ENCODE assay signal across 8 cellular contexts in the genomic region with DNA sequence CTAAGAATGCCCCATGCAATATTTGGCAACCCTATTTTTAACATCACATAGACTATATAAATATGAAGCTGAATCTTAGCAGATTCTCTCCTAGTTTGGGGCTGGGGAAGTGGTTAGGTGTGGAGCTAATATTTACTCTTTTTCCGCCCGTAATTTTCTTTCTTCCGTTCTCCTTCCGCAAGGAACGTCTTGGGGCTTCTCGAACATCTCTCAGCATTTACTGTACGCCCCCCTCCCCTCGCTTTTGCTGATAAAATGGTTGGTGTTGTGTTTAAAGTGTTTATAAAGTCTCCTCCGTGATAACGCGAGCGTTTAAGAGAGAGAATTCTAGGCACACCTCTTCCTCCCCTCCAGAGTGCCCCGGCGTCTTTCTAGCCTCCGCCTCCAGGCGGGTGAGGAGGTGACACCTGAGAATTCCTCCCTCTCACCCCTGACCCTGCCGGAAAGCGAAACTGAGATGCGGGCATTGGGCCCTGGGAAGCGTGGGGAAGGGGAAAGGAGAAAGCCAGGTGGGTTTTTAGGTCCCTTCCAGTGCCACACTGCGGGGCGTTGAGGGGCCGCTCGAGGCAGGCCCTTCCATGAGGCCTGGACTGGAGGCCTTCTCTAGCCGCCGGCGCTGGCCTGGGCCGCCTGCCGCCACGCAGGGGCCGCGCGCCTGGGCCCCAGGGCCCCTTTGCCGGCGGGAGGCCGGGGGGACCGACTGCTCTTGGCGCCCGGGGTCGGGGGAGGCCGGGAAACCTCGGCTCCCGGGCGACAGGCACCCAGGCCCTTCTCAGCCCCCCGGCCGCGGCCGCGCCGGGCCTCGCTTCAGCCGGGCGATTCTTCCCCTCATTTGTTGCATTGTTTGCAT.
A peak's percentile ranks its signal among the peaks of the same experiment; 100 is the strongest.
DNase-seq lines count a peak whose midpoint lies in the region; ATAC-seq, FAIRE-seq and TF ChIP-seq lines count a peak whose summit lies in the region.
"Not testable (repeated sequence)": the region's sequence is repeated elsewhere in the genome, so short reads cannot be mapped to it uniquely, and the experiment has no call there.

No MANE protein-coding gene starts in this region.

- not testable (repeated sequence) for FAIRE-seq in bronchial epithelial cell (lab: Jason Lieb, UNC)

- peaks cover 17% of the 10 kb centered on the region for H3K36me3 Mint-ChIP-seq in activated CD4-positive, alpha-beta T cell treated with anti-CD3 and anti-CD28 coated beads, Interleukin-2, amount 10 ng/mL, durations not matched to agents 24 days and 14 days (ENCODE audit: low read depth)

- H3K27me3 Mint-ChIP-seq in activated CD4-positive, alpha-beta T cell treated with anti-CD3 and anti-CD28 coated beads, Interleukin-2, amount 10 ng/mL, durations not matched to agents 24 days and 14 days = not testable (repeated sequence)

- not testable (repeated sequence) for H3K36me3 ChIP-seq in bronchial epithelial cell (ENCODE audit: control insufficient read depth, insufficient read depth, low read length)

- ATAC-seq in GM19452 (IDR thresholded peaks at IDR 0.05; ENCODE audit: unreplicated experiment) = peak; percentile 85
- ATAC-seq in HG03095 (IDR thresholded peaks at IDR 0.05; ENCODE audit: unreplicated experiment) = peak; percentile 86
- ATAC-seq in left lobe of liver = peak; percentile 97

- H3K4me3 ChIP-seq in bronchial epithelial cell (ENCODE audit: low read depth, low read length) = peak overlapping the region; percentile 53

- H3K9me3 Mint-ChIP-seq in activated CD4-positive, alpha-beta T cell treated with anti-CD3 and anti-CD28 coated beads, Interleukin-2, amount 10 ng/mL, durations not matched to agents 24 days and 14 days = not testable (repeated sequence)

- TF ChIP-seq CTCF in bronchial epithelial cell (IDR thresholded peaks at IDR 0.05; ENCODE audit: insufficient read depth, low read length, severe bottlenecking) = not testable (repeated sequence)

- intact Hi-C loops in activated CD4-positive, alpha-beta T cell treated with anti-CD3 and anti-CD28 coated beads, Interleukin-2, amount 10 ng/mL, durations not matched to agents 24 days and 14 days (cut with micrococcal nuclease) = loop anchor here (1.0 to 10.0 kb wide), 6 partner anchors 64 to 1340 kb away; partner anchors contain the start of genes LY75 and PSMD14

- peak overlapping the region; percentile 94 for H3K4me3 Mint-ChIP-seq in activated CD4-positive, alpha-beta T cell treated with anti-CD3 and anti-CD28 coated beads, Interleukin-2, amount 10 ng/mL, durations not matched to agents 24 days and 14 days

- peak overlapping the region; percentile 97 for H3K27ac Mint-ChIP-seq in activated CD4-positive, alpha-beta T cell treated with anti-CD3 and anti-CD28 coated beads, Interleukin-2, amount 10 ng/mL, durations not matched to agents 24 days and 14 days

- H3K4me1 Mint-ChIP-seq in activated CD4-positive, alpha-beta T cell treated with anti-CD3 and anti-CD28 coated beads, Interleukin-2, amount 10 ng/mL, durations not matched to agents 24 days and 14 days = peaks cover 45% of the 10 kb centered on the region

- DNase-seq in DMS153 treated with DMSO at 0.1 percent for 48 hours (lab: John Stamatoyannopoulos, UW; ENCODE audit: unreplicated experiment) = peak; percentile 46
- DNase-seq in NCI-H345 (lab: John Stamatoyannopoulos, UW) = peak; percentile 41
- peak; percentile 93 for DNase-seq in activated CD4-positive, alpha-beta T cell treated with anti-CD3 and anti-CD28 coated beads, Interleukin-2, amount 10 ng/mL, durations not matched to agents 24 days and 14 days
- peak; percentile 78 for DNase-seq in bronchial epithelial cell (ENCODE audit: low read depth)
- DNase-seq in left lobe of liver (ENCODE audit: low spot score) = peak; percentile 67
- DNase-seq in stimulated activated CD4-positive, alpha-beta T cell treated with anti-CD3 and anti-CD28 coated beads, Interleukin-4, amount 100 ng/mL, for 1 hour = peak; percentile 54

- not testable (repeated sequence) for H3K27me3 ChIP-seq in bronchial epithelial cell (ENCODE audit: control insufficient read depth, insufficient read depth, low read length)

Comparison
In these comparisons a context has a peak if more than half of its experiments do, and no peak if none do; other contexts are left out.
1. Peak in every context shown above with its lines: DNase-seq, ATAC-seq and H3K4me3 ChIP-seq.
2. DNase-seq: peak in every context shown above with its lines; median percentile 93 in activated CD4-positive, alpha-beta T cell treated with anti-CD3 and anti-CD28 coated beads, Interleukin-2, amount 10 ng/mL, durations not matched to agents 24 days and 14 days; 78 in bronchial epithelial cell; 67 in left lobe of liver; 54 in stimulated activated CD4-positive, alpha-beta T cell treated with anti-CD3 and anti-CD28 coated beads, Interleukin-4, amount 100 ng/mL, for 1 hour; 46 in DMS153 treated with DMSO at 0.1 percent for 48 hours; 41 in NCI-H345.